1 cellular context compared by ENCODE assay signal in genomic region chr14:58395815-58396626, GRCh38.
TF ChIP-seq lines count a peak whose summit lies in the region.

TSS of gene TOMM20L (plus strand) at chr14:58395930. CDS start at chr14:58395958, 28 bp downstream.

TF ChIP-seq in HepG2, 621 proteins besides CTCF, POLR2A, EP300 and RAD21 (continued from another document and continues in another):
- TF ChIP-seq, protein P1, sequence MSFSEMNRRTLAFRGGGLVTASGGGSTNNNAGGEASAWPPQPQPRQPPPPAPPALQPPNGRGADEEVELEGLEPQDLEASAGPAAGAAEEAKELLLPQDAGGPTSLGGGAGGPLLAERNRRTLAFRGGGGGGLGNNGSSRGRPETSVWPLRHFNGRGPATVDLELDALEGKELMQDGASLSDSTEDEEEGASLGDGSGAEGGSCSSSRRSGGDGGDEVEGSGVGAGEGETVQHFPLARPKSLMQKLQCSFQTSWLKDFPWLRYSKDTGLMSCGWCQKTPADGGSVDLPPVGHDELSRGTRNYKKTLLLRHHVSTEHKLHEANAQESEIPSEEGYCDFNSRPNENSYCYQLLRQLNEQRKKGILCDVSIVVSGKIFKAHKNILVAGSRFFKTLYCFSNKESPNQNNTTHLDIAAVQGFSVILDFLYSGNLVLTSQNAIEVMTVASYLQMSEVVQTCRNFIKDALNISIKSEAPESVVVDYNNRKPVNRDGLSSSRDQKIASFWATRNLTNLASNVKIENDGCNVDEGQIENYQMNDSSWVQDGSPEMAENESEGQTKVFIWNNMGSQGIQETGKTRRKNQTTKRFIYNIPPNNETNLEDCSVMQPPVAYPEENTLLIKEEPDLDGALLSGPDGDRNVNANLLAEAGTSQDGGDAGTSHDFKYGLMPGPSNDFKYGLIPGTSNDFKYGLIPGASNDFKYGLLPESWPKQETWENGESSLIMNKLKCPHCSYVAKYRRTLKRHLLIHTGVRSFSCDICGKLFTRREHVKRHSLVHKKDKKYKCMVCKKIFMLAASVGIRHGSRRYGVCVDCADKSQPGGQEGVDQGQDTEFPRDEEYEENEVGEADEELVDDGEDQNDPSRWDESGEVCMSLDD (CRISPR knock-in tag; IDR thresholded peaks at IDR 0.05; ENCODE audit: borderline replicate concordance): 0 out of 2 replicates have a peak, but pooled peaks have one; percentile 40
- TF ChIP-seq SP4 (CRISPR knock-in tag; IDR thresholded peaks at IDR 0.05) (no peak; the same call in none of the 2 replicates), THAP11 (CRISPR knock-in tag; IDR thresholded peaks at IDR 0.05) (peak; percentile 55; the same call in 1 of the 2 replicates), CEBPG (CRISPR knock-in tag; IDR thresholded peaks at IDR 0.05) (no peak), FOXK2 (IDR thresholded peaks at IDR 0.05) (no peak), ZNF619 (CRISPR knock-in tag; IDR thresholded peaks at IDR 0.05) (no peak), E2F2 (CRISPR knock-in tag; IDR thresholded peaks at IDR 0.05; ENCODE audit: borderline replicate concordance) (no peak), RARG (CRISPR knock-in tag; IDR thresholded peaks at IDR 0.05; ENCODE audit: low read depth) (no peak), REXO4 (CRISPR knock-in tag; IDR thresholded peaks at IDR 0.05; ENCODE audit: borderline replicate concordance) (peak; percentile 74; the same call in 1 of the 2 replicates), CENPT (CRISPR knock-in tag; IDR thresholded peaks at IDR 0.05; ENCODE audit: low read depth) (no peak), GTF2F1 (IDR thresholded peaks at IDR 0.05; ENCODE audit: low read length) (no peak), ZNF292 (CRISPR knock-in tag; IDR thresholded peaks at IDR 0.05; ENCODE audit: borderline replicate concordance, low read depth) (no peak), KDM4B (CRISPR knock-in tag; IDR thresholded peaks at IDR 0.05) (0 out of 2 replicates have a peak, but pooled peaks have one; percentile 44), ZNF253 (CRISPR knock-in tag; IDR thresholded peaks at IDR 0.05; ENCODE audit: borderline replicate concordance) (no peak), ZNF12 (CRISPR knock-in tag; IDR thresholded peaks at IDR 0.05) (no peak; the same call in 1 of the 2 replicates), ZNF44 (CRISPR knock-in tag; IDR thresholded peaks at IDR 0.05) (no peak), ZNF569 (CRISPR knock-in tag; IDR thresholded peaks at IDR 0.05; ENCODE audit: borderline replicate concordance) (no peak), ZNF234 (CRISPR knock-in tag; conservative IDR thresholded peaks at IDR 0.05) (no peak), ZEB1 (IDR thresholded peaks at IDR 0.05; ENCODE audit: insufficient replicate concordance, low read depth) (no peak), NBN (conservative IDR thresholded peaks at IDR 0.05) (no peak), SCMH1 (CRISPR knock-in tag; IDR thresholded peaks at IDR 0.05; ENCODE audit: borderline replicate concordance) (no peak), ZNF530 (CRISPR knock-in tag; IDR thresholded peaks at IDR 0.05; ENCODE audit: low read depth) (no peak), ZNF639 (CRISPR knock-in tag; conservative IDR thresholded peaks at IDR 0.05) (0 out of 2 replicates have a peak, but pooled peaks have one; percentile 13), ARID5B (CRISPR knock-in tag; IDR thresholded peaks at IDR 0.05) (no peak), ZNF598 (CRISPR knock-in tag; IDR thresholded peaks at IDR 0.05; ENCODE audit: borderline replicate concordance) (no peak), BORCS8-MEF2B (CRISPR knock-in tag; IDR thresholded peaks at IDR 0.05) (0 out of 2 replicates have a peak, but pooled peaks have one; percentile 4), THYN1 (CRISPR knock-in tag; IDR thresholded peaks at IDR 0.05; ENCODE audit: borderline replicate concordance, low read depth) (no peak), ZNF354B (CRISPR knock-in tag; IDR thresholded peaks at IDR 0.05) (no peak), ZNF543 (CRISPR knock-in tag; IDR thresholded peaks at IDR 0.05) (peak; percentile 70; the same call in 1 of the 2 replicates), SMAD9 (CRISPR knock-in tag; IDR thresholded peaks at IDR 0.05) (no peak), ZXDC (CRISPR knock-in tag; IDR thresholded peaks at IDR 0.05) (no peak), ZBTB7B (CRISPR knock-in tag; IDR thresholded peaks at IDR 0.05) (no peak), ZNF121 (CRISPR knock-in tag; IDR thresholded peaks at IDR 0.05) (no peak), ZSCAN21 (CRISPR knock-in tag; IDR thresholded peaks at IDR 0.05; ENCODE audit: borderline replicate concordance) (peak; percentile 49; the same call in 1 of the 2 replicates), FIP1L1 (IDR thresholded peaks at IDR 0.05; ENCODE audit: borderline replicate concordance, insufficient read depth, low read depth, low read length) (no peak), ZNF446 (CRISPR knock-in tag; IDR thresholded peaks at IDR 0.05) (no peak; the same call in 1 of the 2 replicates)
- TF ChIP-seq, protein P2, sequence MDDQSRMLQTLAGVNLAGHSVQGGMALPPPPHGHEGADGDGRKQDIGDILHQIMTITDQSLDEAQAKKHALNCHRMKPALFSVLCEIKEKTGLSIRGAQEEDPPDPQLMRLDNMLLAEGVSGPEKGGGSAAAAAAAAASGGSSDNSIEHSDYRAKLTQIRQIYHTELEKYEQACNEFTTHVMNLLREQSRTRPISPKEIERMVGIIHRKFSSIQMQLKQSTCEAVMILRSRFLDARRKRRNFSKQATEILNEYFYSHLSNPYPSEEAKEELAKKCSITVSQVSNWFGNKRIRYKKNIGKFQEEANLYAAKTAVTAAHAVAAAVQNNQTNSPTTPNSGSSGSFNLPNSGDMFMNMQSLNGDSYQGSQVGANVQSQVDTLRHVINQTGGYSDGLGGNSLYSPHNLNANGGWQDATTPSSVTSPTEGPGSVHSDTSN (CRISPR knock-in tag; IDR thresholded peaks at IDR 0.05; ENCODE audit: borderline replicate concordance): 0 out of 2 replicates have a peak, but pooled peaks have one; percentile 10
- TF ChIP-seq, protein P3, sequence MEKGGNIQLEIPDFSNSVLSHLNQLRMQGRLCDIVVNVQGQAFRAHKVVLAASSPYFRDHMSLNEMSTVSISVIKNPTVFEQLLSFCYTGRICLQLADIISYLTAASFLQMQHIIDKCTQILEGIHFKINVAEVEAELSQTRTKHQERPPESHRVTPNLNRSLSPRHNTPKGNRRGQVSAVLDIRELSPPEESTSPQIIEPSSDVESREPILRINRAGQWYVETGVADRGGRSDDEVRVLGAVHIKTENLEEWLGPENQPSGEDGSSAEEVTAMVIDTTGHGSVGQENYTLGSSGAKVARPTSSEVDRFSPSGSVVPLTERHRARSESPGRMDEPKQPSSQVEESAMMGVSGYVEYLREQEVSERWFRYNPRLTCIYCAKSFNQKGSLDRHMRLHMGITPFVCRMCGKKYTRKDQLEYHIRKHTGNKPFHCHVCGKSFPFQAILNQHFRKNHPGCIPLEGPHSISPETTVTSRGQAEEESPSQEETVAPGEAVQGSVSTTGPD (CRISPR knock-in tag; IDR thresholded peaks at IDR 0.05): no peak
- TF ChIP-seq, protein P4, sequence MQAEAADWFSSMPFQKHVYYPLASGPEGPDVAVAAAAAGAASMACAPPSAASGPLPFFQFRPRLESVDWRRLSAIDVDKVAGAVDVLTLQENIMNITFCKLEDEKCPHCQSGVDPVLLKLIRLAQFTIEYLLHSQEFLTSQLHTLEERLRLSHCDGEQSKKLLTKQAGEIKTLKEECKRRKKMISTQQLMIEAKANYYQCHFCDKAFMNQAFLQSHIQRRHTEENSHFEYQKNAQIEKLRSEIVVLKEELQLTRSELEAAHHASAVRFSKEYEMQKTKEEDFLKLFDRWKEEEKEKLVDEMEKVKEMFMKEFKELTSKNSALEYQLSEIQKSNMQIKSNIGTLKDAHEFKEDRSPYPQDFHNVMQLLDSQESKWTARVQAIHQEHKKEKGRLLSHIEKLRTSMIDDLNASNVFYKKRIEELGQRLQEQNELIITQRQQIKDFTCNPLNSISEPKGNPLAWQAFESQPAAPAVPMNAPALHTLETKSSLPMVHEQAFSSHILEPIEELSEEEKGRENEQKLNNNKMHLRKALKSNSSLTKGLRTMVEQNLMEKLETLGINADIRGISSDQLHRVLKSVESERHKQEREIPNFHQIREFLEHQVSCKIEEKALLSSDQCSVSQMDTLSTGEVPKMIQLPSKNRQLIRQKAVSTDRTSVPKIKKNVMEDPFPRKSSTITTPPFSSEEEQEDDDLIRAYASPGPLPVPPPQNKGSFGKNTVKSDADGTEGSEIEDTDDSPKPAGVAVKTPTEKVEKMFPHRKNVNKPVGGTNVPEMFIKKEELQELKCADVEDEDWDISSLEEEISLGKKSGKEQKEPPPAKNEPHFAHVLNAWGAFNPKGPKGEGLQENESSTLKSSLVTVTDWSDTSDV (CRISPR knock-in tag; IDR thresholded peaks at IDR 0.05): peak; percentile 74; the same call in 1 of the 2 replicates
- TF ChIP-seq, protein P5, sequence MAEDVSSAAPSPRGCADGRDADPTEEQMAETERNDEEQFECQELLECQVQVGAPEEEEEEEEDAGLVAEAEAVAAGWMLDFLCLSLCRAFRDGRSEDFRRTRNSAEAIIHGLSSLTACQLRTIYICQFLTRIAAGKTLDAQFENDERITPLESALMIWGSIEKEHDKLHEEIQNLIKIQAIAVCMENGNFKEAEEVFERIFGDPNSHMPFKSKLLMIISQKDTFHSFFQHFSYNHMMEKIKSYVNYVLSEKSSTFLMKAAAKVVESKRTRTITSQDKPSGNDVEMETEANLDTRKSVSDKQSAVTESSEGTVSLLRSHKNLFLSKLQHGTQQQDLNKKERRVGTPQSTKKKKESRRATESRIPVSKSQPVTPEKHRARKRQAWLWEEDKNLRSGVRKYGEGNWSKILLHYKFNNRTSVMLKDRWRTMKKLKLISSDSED (CRISPR knock-in tag; IDR thresholded peaks at IDR 0.05): no peak
- TF ChIP-seq, protein P6, sequence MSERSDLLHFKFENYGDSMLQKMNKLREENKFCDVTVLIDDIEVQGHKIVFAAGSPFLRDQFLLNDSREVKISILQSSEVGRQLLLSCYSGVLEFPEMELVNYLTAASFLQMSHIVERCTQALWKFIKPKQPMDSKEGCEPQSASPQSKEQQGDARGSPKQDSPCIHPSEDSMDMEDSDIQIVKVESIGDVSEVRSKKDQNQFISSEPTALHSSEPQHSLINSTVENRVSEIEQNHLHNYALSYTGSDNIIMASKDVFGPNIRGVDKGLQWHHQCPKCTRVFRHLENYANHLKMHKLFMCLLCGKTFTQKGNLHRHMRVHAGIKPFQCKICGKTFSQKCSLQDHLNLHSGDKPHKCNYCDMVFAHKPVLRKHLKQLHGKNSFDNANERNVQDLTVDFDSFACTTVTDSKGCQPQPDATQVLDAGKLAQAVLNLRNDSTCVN (CRISPR knock-in tag; IDR thresholded peaks at IDR 0.05; ENCODE audit: borderline replicate concordance): peak; percentile 51; the same call in 1 of the 2 replicates
